ENCODE assay signal across 21 cellular contexts in the genomic region with DNA sequence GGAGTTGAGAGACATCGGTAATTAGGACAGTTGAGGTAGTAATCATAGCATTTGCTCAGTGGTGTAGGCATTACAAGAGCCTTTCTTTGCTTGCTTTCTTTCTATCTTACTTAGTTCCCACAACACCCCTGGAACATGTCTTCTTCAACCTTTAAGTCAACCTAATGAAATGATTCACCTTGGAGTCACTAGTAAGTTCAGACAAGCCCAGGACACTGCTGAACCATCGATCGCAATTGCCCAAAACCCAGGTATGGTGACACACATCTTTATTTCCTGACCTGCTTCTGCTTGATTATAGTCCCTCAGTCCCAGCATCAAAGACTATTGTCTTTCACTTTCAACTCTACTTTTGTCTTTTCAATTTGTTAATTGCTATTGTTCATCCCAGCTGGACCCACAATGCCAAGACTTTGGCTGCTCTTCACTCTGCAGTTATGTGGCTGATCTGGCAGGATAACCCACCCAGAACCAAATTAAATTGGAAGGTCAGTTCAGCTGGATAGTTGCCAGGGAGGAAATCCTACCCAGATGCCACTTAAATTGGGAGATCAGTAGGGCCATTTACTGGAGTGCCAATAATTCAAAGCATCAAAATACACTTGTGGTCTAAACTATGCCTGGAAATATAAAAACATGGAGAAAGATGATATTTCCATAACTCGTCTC.
"Had no signal": no experiment of that assay in that cellular context is flagged by ENCODE, and none has a peak within 500 bp of the region (broad histone marks: within the 10 kb centered on the region; RNA-seq: fewer than 3 reads in every experiment).

No MANE protein-coding gene starts in this region.

- H3K4me3 ChIP-seq: hepatocyte, left lung, lung, smooth muscle cell, stomach, suprapubic skin, tibial nerve had no signal

- H3K4me3 Mint-ChIP-seq: activated naive CD8-positive, alpha-beta T cell treated with anti-CD3 and anti-CD28 coated beads for 36 hours; central memory CD8-positive, alpha-beta T cell; naive thymus-derived CD4-positive, alpha-beta T cell; neural crest cell; stimulated activated memory B cell treated with anti-CD40 and anti-IgM and Interleukin-4, amounts not matched to agents 10 μg/mL and 1 μg/mL and 100 μg/mL, for 72 hours had no signal

- H3K9me3 Mint-ChIP-seq: activated naive CD8-positive, alpha-beta T cell treated with anti-CD3 and anti-CD28 coated beads for 36 hours; neural crest cell; stimulated activated memory B cell treated with anti-CD40 and anti-IgM and Interleukin-4, amounts not matched to agents 10 μg/mL and 1 μg/mL and 100 μg/mL, for 72 hours had no signal

- H3K4me1 ChIP-seq: left lung, stomach, suprapubic skin, tibial nerve had no signal

- H3K9me3 ChIP-seq: left lung, stomach, suprapubic skin, tibial nerve had no signal

- H3K27me3 Mint-ChIP-seq: activated naive CD8-positive, alpha-beta T cell treated with anti-CD3 and anti-CD28 coated beads for 36 hours; central memory CD8-positive, alpha-beta T cell; stimulated activated memory B cell treated with anti-CD40 and anti-IgM and Interleukin-4, amounts not matched to agents 10 μg/mL and 1 μg/mL and 100 μg/mL, for 72 hours had no signal

- H3K36me3 ChIP-seq: left lung, stomach, suprapubic skin, tibial nerve had no signal

- DNase-seq: activated CD4-positive, alpha-beta T cell treated with anti-CD3 and anti-CD28 coated beads, Interleukin-2, amount 50 U/mL, for 48 hours; activated naive CD4-positive, alpha-beta T cell treated with Interleukin-2 at 50 U/mL for 16 hours; activated naive CD8-positive, alpha-beta T cell treated with anti-CD3 and anti-CD28 coated beads for 36 hours; activated T-cell treated with anti-CD3 and anti-CD28 coated beads, Interleukin-2, amount 50 U/mL, for 48 hours; effector memory CD4-positive, alpha-beta T cell; foreskin melanocyte; kidney glomerular epithelial cell; left lung; naive thymus-derived CD4-positive, alpha-beta T cell; occipital lobe; posterior cingulate gyrus; stimulated activated CD4-positive, alpha-beta T cell treated with anti-CD3 and anti-CD28 coated beads, Interleukin-15, amount 100 ng/mL, for 24 hours; stomach had no signal

- H3K27me3 ChIP-seq: hepatocyte, left lung, stomach, suprapubic skin, tibial nerve had no signal

- H3K4me1 Mint-ChIP-seq: activated naive CD8-positive, alpha-beta T cell treated with anti-CD3 and anti-CD28 coated beads for 36 hours; central memory CD8-positive, alpha-beta T cell; naive thymus-derived CD4-positive, alpha-beta T cell; neural crest cell; stimulated activated memory B cell treated with anti-CD40 and anti-IgM and Interleukin-4, amounts not matched to agents 10 μg/mL and 1 μg/mL and 100 μg/mL, for 72 hours had no signal

- H3K36me3 Mint-ChIP-seq: activated naive CD8-positive, alpha-beta T cell treated with anti-CD3 and anti-CD28 coated beads for 36 hours; naive thymus-derived CD4-positive, alpha-beta T cell; stimulated activated memory B cell treated with anti-CD40 and anti-IgM and Interleukin-4, amounts not matched to agents 10 μg/mL and 1 μg/mL and 100 μg/mL, for 72 hours had no signal

- H3K27ac Mint-ChIP-seq: activated naive CD8-positive, alpha-beta T cell treated with anti-CD3 and anti-CD28 coated beads for 36 hours; naive thymus-derived CD4-positive, alpha-beta T cell; stimulated activated memory B cell treated with anti-CD40 and anti-IgM and Interleukin-4, amounts not matched to agents 10 μg/mL and 1 μg/mL and 100 μg/mL, for 72 hours had no signal

- H3K27ac ChIP-seq: hepatocyte, left lung, stomach, suprapubic skin, tibial nerve had no signal
